Comparison of ENCODE assay signal across 35 cellular contexts in genomic region chr19:3201072-3201700, GRCh38. TPM values are rescaled to one million over a fixed set of nuclear protein-coding genes. Genes with fewer than 3 reads are reported as not detected.
"Had no signal": no experiment of that assay in that cellular context is flagged by ENCODE, and none has a peak within 500 bp of the region (broad histone marks: within the 10 kb centered on the region; RNA-seq: fewer than 3 reads in every experiment).

No MANE protein-coding gene starts in this region.

- DNase-seq: activated B cell treated with CpG ODN at 0.5 μM for 24 hours; activated CD4-positive, alpha-beta T cell treated with anti-CD3 and anti-CD28 coated beads for 48 hours; activated CD4-positive, alpha-beta T cell treated with anti-CD3 and anti-CD28 coated beads, Interleukin-2, amount 50 U/mL, for 1 hour; activated CD4-positive, alpha-beta T cell treated with anti-CD3 and anti-CD28 coated beads, Interleukin-2, amount 50 U/mL, for 48 hours; activated CD8-positive, alpha-beta memory T cell treated with anti-CD3 and anti-CD28 coated beads for 24 hours; activated CD8-positive, alpha-beta T cell treated with anti-CD3 and anti-CD28 coated beads for 36 hours; activated effector memory CD4-positive, alpha-beta T cell treated with anti-CD3 and anti-CD28 coated beads, Interleukin-2, amount 50 U/mL, for 16 hours; activated naive CD4-positive, alpha-beta T cell treated with anti-CD3 and anti-CD28 coated beads for 36 hours; activated naive CD8-positive, alpha-beta T cell treated with anti-CD3 and anti-CD28 coated beads for 36 hours; activated naive CD8-positive, alpha-beta T cell treated with anti-CD3 and anti-CD28 coated beads, Interleukin-2, amount 50 U/mL, for 24 hours; activated T-cell treated with anti-CD3 and anti-CD28 coated beads, Interleukin-2, amount 50 U/mL, for 4 hours; adrenal gland; amygdala; aorta; body of pancreas; caudate nucleus; colonic mucosa; effector CD8-positive, alpha-beta T cell; esophagus squamous epithelium; foreskin melanocyte; T-helper 1 cell; T-helper 17 cell; T1000; WERI-Rb-1 had no signal

- H3K4me3 Mint-ChIP-seq: activated B cell treated with CpG ODN at 0.5 μM for 24 hours; activated CD8-positive, alpha-beta T cell treated with anti-CD3 and anti-CD28 coated beads for 36 hours; activated naive CD4-positive, alpha-beta T cell treated with anti-CD3 and anti-CD28 coated beads for 36 hours; activated naive CD4-positive, alpha-beta T cell treated with anti-CD3 and anti-CD28 coated beads, Interleukin-2, amount 50 U/mL, for 24 hours; activated naive CD8-positive, alpha-beta T cell treated with anti-CD3 and anti-CD28 coated beads for 36 hours; activated naive CD8-positive, alpha-beta T cell treated with anti-CD3 and anti-CD28 coated beads, Interleukin-2, amount 50 U/mL, for 24 hours; activated T-cell treated with anti-CD3 and anti-CD28 coated beads, Interleukin-2, amount 50 U/mL, for 4 hours; activated T-helper 17 cell treated with anti-CD3 and anti-CD28 coated beads, Interleukin-2, amount 50 U/mL, for 72 hours; T-helper 17 cell; T-helper 2 cell treated with Interferon-gamma antibody and Interleukin-4, amounts not matched to agents 5 μg/mL and 100 μg/mL, for 36 hours had no signal

- H3K27me3 Mint-ChIP-seq: activated B cell treated with CpG ODN at 0.5 μM for 24 hours; activated CD8-positive, alpha-beta T cell treated with anti-CD3 and anti-CD28 coated beads for 36 hours; activated naive CD4-positive, alpha-beta T cell treated with anti-CD3 and anti-CD28 coated beads, Interleukin-2, amount 50 U/mL, for 24 hours; activated naive CD8-positive, alpha-beta T cell treated with anti-CD3 and anti-CD28 coated beads for 36 hours; activated naive CD8-positive, alpha-beta T cell treated with anti-CD3 and anti-CD28 coated beads, Interleukin-2, amount 50 U/mL, for 24 hours; activated T-helper 17 cell treated with anti-CD3 and anti-CD28 coated beads, Interleukin-2, amount 50 U/mL, for 72 hours; T-helper 17 cell had no signal

- H3K27me3 ChIP-seq: adrenal gland, body of pancreas, colonic mucosa, esophagus squamous epithelium, gastroesophageal sphincter had no signal

- H3K36me3 Mint-ChIP-seq: activated naive CD4-positive, alpha-beta T cell treated with anti-CD3 and anti-CD28 coated beads, Interleukin-2, amount 50 U/mL, for 24 hours; activated naive CD8-positive, alpha-beta T cell treated with anti-CD3 and anti-CD28 coated beads for 36 hours had no signal

- H3K4me1 Mint-ChIP-seq: activated B cell treated with CpG ODN at 0.5 μM for 24 hours; activated naive CD4-positive, alpha-beta T cell treated with anti-CD3 and anti-CD28 coated beads, Interleukin-2, amount 50 U/mL, for 24 hours; activated naive CD8-positive, alpha-beta T cell treated with anti-CD3 and anti-CD28 coated beads for 36 hours; activated naive CD8-positive, alpha-beta T cell treated with anti-CD3 and anti-CD28 coated beads, Interleukin-2, amount 50 U/mL, for 24 hours; activated T-helper 17 cell treated with anti-CD3 and anti-CD28 coated beads, Interleukin-2, amount 50 U/mL, for 72 hours; T-helper 17 cell had no signal

- H3K4me1 ChIP-seq: adrenal gland, body of pancreas, colonic mucosa, esophagus squamous epithelium, gastroesophageal sphincter had no signal

- H3K27ac Mint-ChIP-seq: activated B cell treated with CpG ODN at 0.5 μM for 24 hours; activated CD8-positive, alpha-beta T cell treated with anti-CD3 and anti-CD28 coated beads for 36 hours; activated naive CD4-positive, alpha-beta T cell treated with anti-CD3 and anti-CD28 coated beads for 36 hours; activated naive CD4-positive, alpha-beta T cell treated with anti-CD3 and anti-CD28 coated beads, Interleukin-2, amount 50 U/mL, for 24 hours; activated naive CD8-positive, alpha-beta T cell treated with anti-CD3 and anti-CD28 coated beads for 36 hours; activated naive CD8-positive, alpha-beta T cell treated with anti-CD3 and anti-CD28 coated beads, Interleukin-2, amount 50 U/mL, for 24 hours; activated T-helper 17 cell treated with anti-CD3 and anti-CD28 coated beads, Interleukin-2, amount 50 U/mL, for 72 hours; T-helper 17 cell; T-helper 2 cell treated with Interferon-gamma antibody and Interleukin-4, amounts not matched to agents 5 μg/mL and 100 μg/mL, for 36 hours had no signal

- H3K9me3 Mint-ChIP-seq: activated B cell treated with CpG ODN at 0.5 μM for 24 hours; activated CD8-positive, alpha-beta T cell treated with anti-CD3 and anti-CD28 coated beads for 36 hours; activated naive CD4-positive, alpha-beta T cell treated with anti-CD3 and anti-CD28 coated beads for 36 hours; activated naive CD4-positive, alpha-beta T cell treated with anti-CD3 and anti-CD28 coated beads, Interleukin-2, amount 50 U/mL, for 24 hours; activated naive CD8-positive, alpha-beta T cell treated with anti-CD3 and anti-CD28 coated beads for 36 hours; activated naive CD8-positive, alpha-beta T cell treated with anti-CD3 and anti-CD28 coated beads, Interleukin-2, amount 50 U/mL, for 24 hours; activated T-cell treated with anti-CD3 and anti-CD28 coated beads, Interleukin-2, amount 50 U/mL, for 4 hours; activated T-helper 17 cell treated with anti-CD3 and anti-CD28 coated beads, Interleukin-2, amount 50 U/mL, for 72 hours; T-helper 2 cell treated with Interferon-gamma antibody and Interleukin-4, amounts not matched to agents 5 μg/mL and 100 μg/mL, for 36 hours had no signal

- FAIRE-seq: endometrium, endothelial cell of umbilical vein had no signal

- ATAC-seq: activated CD4-positive, CD25-positive, alpha-beta regulatory T cell treated with anti-CD3 and anti-CD28 coated beads, Interleukin-2, amount 50 U/mL, for 24 hours; activated CD8-positive, alpha-beta T cell treated with anti-CD3 and anti-CD28 coated beads for 36 hours; activated naive CD8-positive, alpha-beta T cell treated with anti-CD3 and anti-CD28 coated beads, Interleukin-2, amount 50 U/mL, for 24 hours; activated T-helper 17 cell treated with anti-CD3 and anti-CD28 coated beads, Interleukin-2, amount 50 U/mL, for 72 hours; body of pancreas; gastroesophageal sphincter; T-helper 17 cell had no signal

- H3K9me3 ChIP-seq: adrenal gland, body of pancreas, colonic mucosa, esophagus squamous epithelium, gastroesophageal sphincter had no signal

- H3K4me3 ChIP-seq: adrenal gland, body of pancreas, colonic mucosa, esophagus squamous epithelium, gastroesophageal sphincter had no signal

- H3K27ac ChIP-seq: adrenal gland, body of pancreas, colonic mucosa, epithelial cell of prostate, esophagus squamous epithelium, gastroesophageal sphincter, WERI-Rb-1 had no signal

RNA-seq across cellular contexts. Expression of gene S1PR4, which starts 22.6 kb away (rescaled TPM):
- total RNA-seq: fibroblast of lung, fibroblast of villous mesenchyme had no signal
- polyA plus RNA-seq: fibroblast of lung had no signal

RNA-seq across cellular contexts. Expression of gene CELF5, which starts 23.3 kb away (rescaled TPM):
- total RNA-seq: activated B cell treated with CpG ODN at 0.5 μM for 24 hours; activated naive CD4-positive, alpha-beta T cell treated with anti-CD3 and anti-CD28 coated beads for 36 hours; aorta; dermis microvascular lymphatic vessel endothelial cell; endothelial cell of umbilical vein; esophagus squamous epithelium; gastroesophageal sphincter had no signal
- polyA plus RNA-seq: endothelial cell of umbilical vein, fibroblast of lung had no signal
